Comparison of ENCODE assay signal across 22 cellular contexts in genomic region chr22:17138451-17139042, GRCh38.
"Had no signal": no experiment of that assay in that cellular context is flagged by ENCODE, and none has a peak within 500 bp of the region (broad histone marks: within the 10 kb centered on the region; RNA-seq: fewer than 3 reads in every experiment).

No MANE protein-coding gene starts in this region.

- ATAC-seq: gastroesophageal sphincter; left colon; lower lobe of right lung; naive thymus-derived CD8-positive, alpha-beta T cell had no signal

- H3K9me3 Mint-ChIP-seq: activated CD4-positive, alpha-beta memory T cell treated with anti-CD3 and anti-CD28 coated beads for 36 hours; activated naive CD4-positive, alpha-beta T cell treated with anti-CD3 and anti-CD28 coated beads for 36 hours; activated naive CD8-positive, alpha-beta T cell treated with anti-CD3 and anti-CD28 coated beads, Interleukin-2, amount 10 ng/mL, durations not matched to agents 7 days and 5 days; activated T-helper 1 cell treated with anti-CD3 and anti-CD28 coated beads, Interleukin-12 subunit alpha, Interleukin-12 subunit beta, Interleukin-2, Interleukin-4 antibody, amounts not matched to agents 30 ng/mL and 10 ng/mL and 1 ng/mL, durations not matched to agents 14 hours and 24 hours and 36 hours; central memory CD8-positive, alpha-beta T cell; naive thymus-derived CD8-positive, alpha-beta T cell; neural progenitor cell had no signal

- DNase-seq: activated CD4-positive, alpha-beta memory T cell treated with anti-CD3 and anti-CD28 coated beads for 36 hours; activated CD4-positive, alpha-beta T cell treated with anti-CD3 and anti-CD28 coated beads for 48 hours; activated CD8-positive, alpha-beta memory T cell treated with anti-CD3 and anti-CD28 coated beads, Interleukin-2, amount 50 U/mL, for 4 hours; activated effector memory CD4-positive, alpha-beta T cell treated with anti-CD3 and anti-CD28 coated beads, Interleukin-2, amount 50 U/mL, for 16 hours; activated naive CD4-positive, alpha-beta T cell treated with anti-CD3 and anti-CD28 coated beads for 36 hours; activated naive CD8-positive, alpha-beta T cell treated with anti-CD3 and anti-CD28 coated beads, Interleukin-2, amount 10 ng/mL, durations not matched to agents 7 days and 5 days; activated T-cell treated with anti-CD3 and anti-CD28 coated beads, Interleukin-2, amount 50 U/mL, for 1 hour; brain microvascular endothelial cell; dermis blood vessel endothelial cell; effector CD8-positive, alpha-beta T cell; erythroblast; hippocampal formation; lower lobe of right lung; mesenchymal stem cell; naive thymus-derived CD8-positive, alpha-beta T cell; occipital lobe; stimulated activated naive CD4-positive, alpha-beta T cell had no signal

- H3K27ac Mint-ChIP-seq: activated CD4-positive, alpha-beta memory T cell treated with anti-CD3 and anti-CD28 coated beads for 36 hours; activated naive CD4-positive, alpha-beta T cell treated with anti-CD3 and anti-CD28 coated beads for 36 hours; activated naive CD8-positive, alpha-beta T cell treated with anti-CD3 and anti-CD28 coated beads, Interleukin-2, amount 10 ng/mL, durations not matched to agents 7 days and 5 days; activated T-helper 1 cell treated with anti-CD3 and anti-CD28 coated beads, Interleukin-12 subunit alpha, Interleukin-12 subunit beta, Interleukin-2, Interleukin-4 antibody, amounts not matched to agents 30 ng/mL and 10 ng/mL and 1 ng/mL, durations not matched to agents 14 hours and 24 hours and 36 hours; neural progenitor cell had no signal

- H3K4me1 Mint-ChIP-seq: activated naive CD8-positive, alpha-beta T cell treated with anti-CD3 and anti-CD28 coated beads, Interleukin-2, amount 10 ng/mL, durations not matched to agents 7 days and 5 days; central memory CD8-positive, alpha-beta T cell; neural progenitor cell had no signal

- H3K27me3 Mint-ChIP-seq: activated CD4-positive, alpha-beta memory T cell treated with anti-CD3 and anti-CD28 coated beads for 36 hours; activated naive CD8-positive, alpha-beta T cell treated with anti-CD3 and anti-CD28 coated beads, Interleukin-2, amount 10 ng/mL, durations not matched to agents 7 days and 5 days; central memory CD8-positive, alpha-beta T cell; naive thymus-derived CD8-positive, alpha-beta T cell had no signal

- H3K4me3 Mint-ChIP-seq: activated CD4-positive, alpha-beta memory T cell treated with anti-CD3 and anti-CD28 coated beads for 36 hours; activated naive CD4-positive, alpha-beta T cell treated with anti-CD3 and anti-CD28 coated beads for 36 hours; activated naive CD8-positive, alpha-beta T cell treated with anti-CD3 and anti-CD28 coated beads, Interleukin-2, amount 10 ng/mL, durations not matched to agents 7 days and 5 days; activated T-helper 1 cell treated with anti-CD3 and anti-CD28 coated beads, Interleukin-12 subunit alpha, Interleukin-12 subunit beta, Interleukin-2, Interleukin-4 antibody, amounts not matched to agents 30 ng/mL and 10 ng/mL and 1 ng/mL, durations not matched to agents 14 hours and 24 hours and 36 hours; central memory CD8-positive, alpha-beta T cell; naive thymus-derived CD8-positive, alpha-beta T cell; neural progenitor cell had no signal
